Comparison of ENCODE assay signal across 17 cellular contexts in the genomic region with DNA sequence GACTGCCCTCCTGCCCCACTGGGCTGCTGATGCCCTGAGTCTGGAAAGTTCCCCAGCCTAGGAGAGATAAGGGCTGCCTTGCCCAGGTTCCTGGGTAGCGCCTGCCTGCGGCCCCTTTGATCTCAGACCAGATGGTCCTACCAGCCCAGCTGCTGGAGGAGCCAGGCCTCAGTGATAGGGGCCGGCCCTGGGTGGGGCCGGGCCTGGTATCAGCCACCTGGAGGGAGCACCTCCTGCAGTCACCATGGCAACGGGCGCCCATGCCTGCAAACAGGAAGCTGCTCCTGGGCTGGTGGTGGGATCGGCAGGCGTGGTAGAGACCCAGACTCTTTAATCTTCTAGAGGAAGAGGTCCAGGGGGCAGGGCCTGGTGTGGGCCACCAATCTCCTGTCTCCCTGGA.
A peak's percentile ranks its signal among the peaks of the same experiment; 100 is the strongest.
DNase-seq lines count a peak whose midpoint lies in the region; ATAC-seq, FAIRE-seq and TF ChIP-seq lines count a peak whose summit lies in the region.
"Had no signal": no experiment of that assay in that cellular context is flagged by ENCODE, and none has a peak within 500 bp of the region (broad histone marks: within the 10 kb centered on the region; RNA-seq: fewer than 3 reads in every experiment).

No MANE protein-coding gene starts in this region.

- no peak for ATAC-seq in GM21423 (IDR thresholded peaks at IDR 0.05; ENCODE audit: unreplicated experiment)
- ATAC-seq: gastroesophageal sphincter, T-helper 17 cell had no signal

- H3K4me3 Mint-ChIP-seq in HFFc6, result no peak overlapping the region
- H3K4me3 Mint-ChIP-seq: central memory CD8-positive, alpha-beta T cell; T-helper 17 cell; type B pancreatic cell had no signal

- peak; percentile 7 for DNase-seq in stimulated activated CD4-positive, alpha-beta T cell treated with anti-CD3 and anti-CD28 coated beads, Interleukin-15, amount 100 ng/mL, for 24 hours
- DNase-seq in stimulated activated CD4-positive, alpha-beta T cell treated with anti-CD3 and anti-CD28 coated beads, Interleukin-2, amount 100 ng/mL, for 48 hours, result no peak
- DNase-seq in NCI-H524 treated with DMSO at 0.1 percent for 48 hours (lab: John Stamatoyannopoulos, UW) (peak; percentile 53), H1 (ENCODE audit: low read depth in 1 of 2, low spot score in 2 of 2) (peak in 1 of 2 experiments; percentile 17), germinal center (ENCODE audit: low spot score) (no peak), MG63 (no peak), HFFc6 (no peak)
- DNase-seq: activated T-cell treated with anti-CD3 and anti-CD28 coated beads, Interleukin-2, amount 50 U/mL, for 1 hour; stimulated activated CD4-positive, alpha-beta T cell treated with anti-CD3 and anti-CD28 coated beads, Interleukin-1b, Interleukin-23, amount 100 ng/mL, for 48 hours; T-helper 17 cell had no signal

- H3K79me1 ChIP-seq in H1 (ENCODE audit: low read depth, low read length), result no peaks in the 10 kb centered on the region

- TF ChIP-seq RAD21 in H1 (IDR thresholded peaks at IDR 0.05 in 1 of 2, conservative IDR thresholded peaks at IDR 0.05 in 1 of 2; ENCODE audit: low read depth in 2 of 2, low read length in 2 of 2), result no peak

- H3K4me3 ChIP-seq in H1 (ENCODE audit: extremely low read depth in 1 of 4, insufficient read depth in 2 of 4, low read depth in 3 of 4, low read length in 4 of 4) (no peak overlapping the region), MG63 (no peak overlapping the region)
- H3K4me3 ChIP-seq: gastroesophageal sphincter had no signal

- peak overlapping the region; percentile 92; the same call in 1 of the 2 replicates for H2AK5ac ChIP-seq in H1 (ENCODE audit: low read depth, low read length)

- POLR2A ChIA-PET in H1 (lab: Charles Lee; ENCODE audit: partially characterized antibody), result interaction anchor here (0.8 to 1.8 kb wide), 6 partner anchors 9 to 412 kb away, joined by 3 to 6 read pairs (median 4); no protein-coding TSS in a partner anchor

- no peaks in the 10 kb centered on the region for H4K20me1 ChIP-seq in H1 (replicated peaks in 1 of 2; ENCODE audit: control insufficient read depth in 1 of 2, insufficient read depth in 2 of 2, low read length in 2 of 2)

- no peak overlapping the region for H3K14ac ChIP-seq in H1 (ENCODE audit: insufficient read length)

- no peak overlapping the region for H3K4me2 ChIP-seq in H1 (ENCODE audit: insufficient read depth in 1 of 2, low read depth in 2 of 2, low read length in 2 of 2)

- TF ChIP-seq EP300 in H1 (IDR thresholded peaks at IDR 0.05; ENCODE audit: borderline replicate concordance in 1 of 2, low read depth in 2 of 2, low read length in 2 of 2), result no peak

- CTCF ChIA-PET in H1 (lab: Charles Lee; ENCODE audit: partially characterized antibody), result interaction anchor here (0.6 to 3.1 kb wide), 7 partner anchors 9 to 131 kb away, joined by 3 to 11 read pairs (median 4); no protein-coding TSS in a partner anchor

- peaks cover 3% of the 10 kb centered on the region; the same call in 1 of the 2 replicates for H3K23me2 ChIP-seq in H1 (ENCODE audit: low read depth, low read length)

- H3K36me3 Mint-ChIP-seq in HFFc6 (ENCODE audit: low read depth), result no peaks in the 10 kb centered on the region
- H3K36me3 Mint-ChIP-seq: type B pancreatic cell had no signal

- no peak overlapping the region for H3K4ac ChIP-seq in H1 (replicated peaks; ENCODE audit: insufficient read length, low read depth, low read length)

- no peak for TF ChIP-seq POLR2A in H1 (IDR thresholded peaks at IDR 0.05; ENCODE audit: control extremely low read depth in 1 of 2, low read depth in 2 of 2, low read length in 2 of 2)

- H3K4me1 ChIP-seq in H1 (replicated peaks in 1 of 4; ENCODE audit: control insufficient read depth in 3 of 4, insufficient read depth in 4 of 4, low read length in 3 of 4), result peaks cover 11 to 28% (median 22%) of the 10 kb centered on the region in 4 experiments
- H3K4me1 ChIP-seq: gastroesophageal sphincter had no signal

- H3K36me3 ChIP-seq in H1 (ENCODE audit: control insufficient read depth in 2 of 4, insufficient read depth in 4 of 4, low read length in 3 of 4), result no peaks in the 10 kb centered on the region
- H3K36me3 ChIP-seq in MG63, result no peaks in the 10 kb centered on the region
- H3K36me3 ChIP-seq: gastroesophageal sphincter had no signal

- H2BK15ac ChIP-seq in H1 (ENCODE audit: low read length), result peak overlapping the region; percentile 63; the same call in 1 of the 2 replicates

- WGBS in H1 (ENCODE audit: extremely low coverage in 1 of 2, insufficient coverage in 1 of 2, insufficient read length in 1 of 2, insufficient replicate concordance in 2 of 2, low coverage in 1 of 2, low lambda C conversion rate in 2 of 2, missing lambda C conversion rate in 1 of 2), 2 experiments, result 75% methylated on average over 8 of the region's 8 CpGs; no CpG with 5 or more reads in 1 of the 2 experiments

- no peak overlapping the region for H3K27ac ChIP-seq in H1 (ENCODE audit: low read depth, low read length)
- H3K27ac ChIP-seq: gastroesophageal sphincter had no signal

- no peak overlapping the region; the same call in 1 of the 2 replicates for H3K18ac ChIP-seq in H1 (ENCODE audit: extremely low read depth, low read length)

- H2BK120ac ChIP-seq in H1 (replicated peaks; ENCODE audit: low read depth, low read length), result peak overlapping the region; percentile 51

- H3K9ac ChIP-seq in H1 (replicated peaks in 1 of 4; ENCODE audit: extremely low read depth in 1 of 4, low read depth in 3 of 4, low read length in 3 of 4), result no peak overlapping the region

- no peak for FAIRE-seq in H1 (lab: Jason Lieb, UNC)
- FAIRE-seq: endometrium, G401.6, RCC 7860 had no signal

- H3K79me2 ChIP-seq in H1 (ENCODE audit: control insufficient read depth in 1 of 2, insufficient read depth in 2 of 2, low read length in 2 of 2), result no peaks in the 10 kb centered on the region

- no peak overlapping the region for H3K56ac ChIP-seq in H1 (replicated peaks; ENCODE audit: insufficient read length, low read depth, low read length)

- H3K4me1 Mint-ChIP-seq in HFFc6 (ENCODE audit: low read depth), result peaks cover 7% of the 10 kb centered on the region
- H3K4me1 Mint-ChIP-seq: central memory CD8-positive, alpha-beta T cell had no signal

- H3K9me3 ChIP-seq in H1 (ENCODE audit: insufficient read depth in 2 of 2, low read depth in 1 of 2, low read length in 1 of 2), result no peaks in the 10 kb centered on the region
- no peaks in the 10 kb centered on the region for H3K9me3 ChIP-seq in MG63
- H3K9me3 ChIP-seq: gastroesophageal sphincter had no signal

- no peak overlapping the region for H3K27ac Mint-ChIP-seq in HFFc6
- H3K27ac Mint-ChIP-seq: T-helper 17 cell, type B pancreatic cell had no signal

- H4K8ac ChIP-seq in H1 (ENCODE audit: extremely low read depth, insufficient read depth, low read length), result no peak overlapping the region

- H3K9me3 Mint-ChIP-seq in HFFc6, result no peaks in the 10 kb centered on the region
- H3K9me3 Mint-ChIP-seq: central memory CD8-positive, alpha-beta T cell; type B pancreatic cell had no signal

- H2BK12ac ChIP-seq in H1 (ENCODE audit: low read depth, low read length), result peak overlapping the region; percentile 35; the same call in 1 of the 2 replicates

- H2AFZ ChIP-seq in H1 (ENCODE audit: low read length), result no peak overlapping the region

- peaks cover 37% of the 10 kb centered on the region for H3K27me3 Mint-ChIP-seq in HFFc6 (ENCODE audit: insufficient read depth)
- H3K27me3 Mint-ChIP-seq: type B pancreatic cell had no signal

- H4K91ac ChIP-seq in H1 (replicated peaks; ENCODE audit: insufficient read length, low read length), result peak overlapping the region; percentile 44

- 0 out of 2 replicates have a peak overlapping the region, but pooled peaks have one; percentile 72 for H2BK20ac ChIP-seq in H1 (ENCODE audit: low read length)

- TF ChIP-seq CTCF in H1 (IDR thresholded peaks at IDR 0.05; ENCODE audit: control extremely low read depth in 1 of 3, insufficient read depth in 1 of 3, low read depth in 1 of 3, low read length in 3 of 3) (no peak), HFFc6 (IDR thresholded peaks at IDR 0.05) (no peak)

- H3K27me3 ChIP-seq in H1 (replicated peaks in 1 of 4; ENCODE audit: control insufficient read depth in 3 of 4, extremely low read depth in 1 of 4, insufficient read depth in 3 of 4, low read length in 3 of 4) (no peaks in the 10 kb centered on the region), MG63 (no peaks in the 10 kb centered on the region)

- no peak overlapping the region for H3K23ac ChIP-seq in H1 (ENCODE audit: insufficient read length)

- H4K5ac ChIP-seq in H1 (ENCODE audit: insufficient read length, low read depth, low read length), result no peak overlapping the region

- H2BK5ac ChIP-seq in H1 (ENCODE audit: low read depth, low read length), result peak overlapping the region; percentile 71; the same call in 1 of the 2 replicates

TF ChIP-seq in H1, 55 proteins besides CTCF, POLR2A, EP300 and RAD21:
- TF ChIP-seq KDM1A (IDR thresholded peaks at IDR 0.05; ENCODE audit: borderline replicate concordance, low read length), result no peak
- 0 out of 2 replicates have a peak, but pooled peaks have one; percentile 11 for TF ChIP-seq TCF12 (IDR thresholded peaks at IDR 0.05; ENCODE audit: low read depth, low read length)
- TF ChIP-seq RFX5 (IDR thresholded peaks at IDR 0.05; ENCODE audit: borderline replicate concordance, low read depth, low read length), result no peak

Comparison
In these comparisons a context has a peak if more than half of its experiments do, and no peak if none do; other contexts are left out.
1. DNase-seq: peak in stimulated activated CD4-positive, alpha-beta T cell treated with anti-CD3 and anti-CD28 coated beads, Interleukin-15, amount 100 ng/mL, for 24 hours (single experiment) and NCI-H524 treated with DMSO at 0.1 percent for 48 hours (single experiment); none in stimulated activated CD4-positive, alpha-beta T cell treated with anti-CD3 and anti-CD28 coated beads, Interleukin-2, amount 100 ng/mL, for 48 hours (0 of 2), germinal center (single experiment), MG63 (single experiment) and HFFc6 (single experiment).